18 cellular contexts compared by ENCODE assay signal in the genomic region with DNA sequence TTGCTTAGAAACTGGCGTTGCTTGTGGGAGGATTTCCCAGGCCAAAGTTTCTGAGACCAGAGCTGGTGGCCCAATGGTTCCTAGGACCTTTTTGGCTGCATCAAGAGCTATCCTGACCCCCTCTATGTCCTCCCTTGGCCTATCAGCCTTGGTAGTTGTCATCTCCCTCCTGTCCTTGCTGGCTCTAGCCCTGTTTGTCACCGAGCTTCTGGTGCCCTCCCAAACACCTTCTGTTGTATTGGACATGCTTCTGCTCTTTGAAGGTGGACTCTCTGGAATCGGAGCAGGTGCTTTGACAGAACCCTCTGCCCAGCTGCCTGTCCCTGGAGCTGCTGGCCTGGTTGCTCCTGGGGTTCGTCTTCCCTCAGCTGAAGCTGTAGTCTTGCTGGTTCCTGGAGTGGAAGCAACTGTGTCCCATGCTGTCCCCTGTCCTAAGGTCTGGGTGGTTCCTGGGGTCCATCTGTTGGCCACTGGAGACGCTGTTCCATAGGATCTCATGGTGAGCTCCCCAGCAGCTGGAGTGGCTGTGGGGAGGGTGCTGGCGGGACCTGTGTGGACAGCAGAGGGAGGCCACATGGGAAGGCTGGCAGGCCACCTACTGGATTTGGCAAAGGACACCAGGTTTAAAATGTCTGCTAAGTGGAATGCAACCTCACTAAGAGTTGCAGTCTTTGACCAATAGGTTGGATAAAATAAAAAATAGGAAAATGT. TPM values are rescaled to one million over a fixed set of nuclear protein-coding genes. Genes with fewer than 3 reads are reported as not detected.
A peak's percentile ranks its signal among the peaks of the same experiment; 100 is the strongest.
DNase-seq lines count a peak whose midpoint lies in the region; ATAC-seq and TF ChIP-seq lines count a peak whose summit lies in the region.
"Had no signal": no experiment of that assay in that cellular context is flagged by ENCODE, and none has a peak within 500 bp of the region (broad histone marks: within the 10 kb centered on the region; RNA-seq: fewer than 3 reads in every experiment).

No MANE protein-coding gene starts in this region.

- intact Hi-C loops in MCF 10A (cut with micrococcal nuclease) (no loop called here), mammary epithelial cell (cut with micrococcal nuclease) (no loop called here), OCI-LY7 (cut with micrococcal nuclease; ENCODE audit: unreplicated experiment) (no loop called here)

- H3K27ac Mint-ChIP-seq in MCF 10A (ENCODE audit: low read depth, unreplicated experiment) = peak overlapping the region; percentile 1
- no peak overlapping the region for H3K27ac Mint-ChIP-seq in HFFc6
- H3K27ac Mint-ChIP-seq in stimulated activated naive B cell treated with anti-CD40 and anti-IgM and Interleukin-4, amounts not matched to agents 10 μg/mL and 1 μg/mL and 100 μg/mL, for 72 hours = peak overlapping the region; percentile 1
- no peak overlapping the region for H3K27ac Mint-ChIP-seq in H9
- H3K27ac Mint-ChIP-seq: CD8-positive, alpha-beta T cell had no signal

- no peak overlapping the region for H2BK20ac ChIP-seq in H9 (ENCODE audit: low read depth, low read length, poor library complexity, severe bottlenecking)

- H3K9ac ChIP-seq in mammary epithelial cell (ENCODE audit: insufficient read depth, low read length) (no peak overlapping the region), H9 (ENCODE audit: extremely low read depth, insufficient read length, low read length) (no peak overlapping the region)
- H3K9ac ChIP-seq: BLaER1 had no signal

- H3K27me3 ChIP-seq in mammary epithelial cell (ENCODE audit: insufficient read depth, low read length) (no peaks in the 10 kb centered on the region), WERI-Rb-1 (ENCODE audit: insufficient read depth, low read depth, severe bottlenecking) (peaks cover 100% of the 10 kb centered on the region), H9 (ENCODE audit: insufficient read depth, low read length) (no peaks in the 10 kb centered on the region)
- H3K27me3 ChIP-seq: BLaER1 had no signal

- H3K4me1 ChIP-seq in mammary epithelial cell (ENCODE audit: insufficient read depth, low read length) = peaks cover 13% of the 10 kb centered on the region
- no peaks in the 10 kb centered on the region for H3K4me1 ChIP-seq in H9 (ENCODE audit: insufficient read depth, low read length)
- no peaks in the 10 kb centered on the region for H3K4me1 ChIP-seq in OCI-LY7 (ENCODE audit: insufficient read depth, low read length, poor library complexity, severe bottlenecking)

- in situ Hi-C loops in mammary epithelial cell (cut with MboI; ENCODE audit: low sequenced_read_pairs in 2 of 2) = loop anchor here in 1 of 2 donors (25.0 kb wide), 1 partner anchor 349 kb away; the partner anchor contains the start of gene EIF2D

- BruUV-seq in MCF 10A (replicated peaks; lab: Mats Ljungman, UMichigan) (no TSS peak), mammary epithelial cell (replicated peaks; lab: Mats Ljungman, UMichigan) (no TSS peak), OCI-LY7 (replicated peaks; lab: Mats Ljungman, UMichigan) (no TSS peak)

- no peaks in the 10 kb centered on the region for H3K79me1 ChIP-seq in H9 (ENCODE audit: insufficient read depth, low read depth, low read length, poor library complexity, severe bottlenecking)

- H4K5ac ChIP-seq in H9 (ENCODE audit: insufficient read length, low read depth, low read length) = no peak overlapping the region

- POLR2A ChIA-PET in MCF 10A (lab: Yijun Ruan, JAX) = interaction anchor here (0.9 to 3.7 kb wide), 5 partner anchors 11 to 115 kb away, joined by 3 to 29 read pairs (median 3); partner anchors contain the start of gene FCAMR
- POLR2A ChIA-PET in OCI-LY7 (lab: Charles Lee) = interaction anchor here (0.6 to 1.4 kb wide), 2 partner anchors 12 to 16 kb away, joined by 3 read pairs; no protein-coding TSS in a partner anchor

- no peak overlapping the region for H2BK5ac ChIP-seq in H9 (ENCODE audit: insufficient read length, low read length)

- DNase-seq in MCF 10A (ENCODE audit: unreplicated experiment) (no peak), mammary epithelial cell (no peak), HFFc6 (no peak), WERI-Rb-1 (peak; percentile 51), H9 (no peak), OCI-LY7 (ENCODE audit: low spot score) (no peak)
- no peak for DNase-seq in stimulated activated naive B cell treated with anti-CD40 and anti-IgM and Interleukin-4, amounts not matched to agents 10 μg/mL and 1 μg/mL and 100 μg/mL, for 72 hours
- DNase-seq: Calu3; CD8-positive, alpha-beta T cell; NCI-H1694 treated with DMSO at 0.1 percent for 48 hours; NCI-H2107; NCI-H2227 treated with DMSO at 0.1 percent for 48 hours; NCI-H510A treated with DMSO at 0.1 percent for 48 hours; NCI-H774; SIG-M5 had no signal

- no peaks in the 10 kb centered on the region for H4K20me1 ChIP-seq in mammary epithelial cell (ENCODE audit: insufficient read depth, low read length)
- no peaks in the 10 kb centered on the region for H4K20me1 ChIP-seq in H9 (ENCODE audit: control insufficient read depth, insufficient read depth, insufficient read length)
- no peaks in the 10 kb centered on the region for H4K20me1 ChIP-seq in OCI-LY7 (ENCODE audit: insufficient read depth, low read length)
- H4K20me1 ChIP-seq: BLaER1 had no signal

- H3K9me3 ChIP-seq in mammary epithelial cell (replicated peaks; ENCODE audit: insufficient read depth, low read length) (no peaks in the 10 kb centered on the region), WERI-Rb-1 (ENCODE audit: severe bottlenecking) (peaks cover 35% of the 10 kb centered on the region), H9 (ENCODE audit: control insufficient read depth, low read depth, low read length) (no peaks in the 10 kb centered on the region), OCI-LY7 (ENCODE audit: low read length) (no peaks in the 10 kb centered on the region)
- H3K9me3 ChIP-seq: BLaER1 had no signal

- no peak overlapping the region for H2BK120ac ChIP-seq in H9 (ENCODE audit: low read depth, low read length, poor library complexity, severe bottlenecking)

- H3K79me2 ChIP-seq in mammary epithelial cell (ENCODE audit: insufficient read depth, low read length) = no peaks in the 10 kb centered on the region
- no peaks in the 10 kb centered on the region for H3K79me2 ChIP-seq in H9 (ENCODE audit: insufficient read depth, low read length)
- no peaks in the 10 kb centered on the region for H3K79me2 ChIP-seq in OCI-LY7 (ENCODE audit: insufficient read depth, low read depth, low read length)

- H3K23me2 ChIP-seq in H9 (ENCODE audit: insufficient read length, low read depth, low read length, poor library complexity, severe bottlenecking) = no peaks in the 10 kb centered on the region

- H3K27me3 Mint-ChIP-seq in MCF 10A (ENCODE audit: insufficient read depth, unreplicated experiment) (no peaks in the 10 kb centered on the region), HFFc6 (ENCODE audit: insufficient read depth) (peaks cover 29% of the 10 kb centered on the region), H9 (ENCODE audit: low read depth) (peaks cover 7% of the 10 kb centered on the region)
- H3K27me3 Mint-ChIP-seq in stimulated activated naive B cell treated with anti-CD40 and anti-IgM and Interleukin-4, amounts not matched to agents 10 μg/mL and 1 μg/mL and 100 μg/mL, for 72 hours = no peaks in the 10 kb centered on the region

- H2BK15ac ChIP-seq in H9 (ENCODE audit: low read depth, low read length) = no peak overlapping the region

- peaks cover 27% of the 10 kb centered on the region for H3K4me1 Mint-ChIP-seq in MCF 10A (ENCODE audit: insufficient read depth, unreplicated experiment)
- H3K4me1 Mint-ChIP-seq in HFFc6 (ENCODE audit: low read depth) = peaks cover 10% of the 10 kb centered on the region
- H3K4me1 Mint-ChIP-seq in stimulated activated naive B cell treated with anti-CD40 and anti-IgM and Interleukin-4, amounts not matched to agents 10 μg/mL and 1 μg/mL and 100 μg/mL, for 72 hours = peaks cover 9 to 10% of the 10 kb centered on the region in 2 donors
- no peaks in the 10 kb centered on the region for H3K4me1 Mint-ChIP-seq in H9

- no peak overlapping the region for H2AK5ac ChIP-seq in H9 (ENCODE audit: insufficient read length, low read length)

- H3K4me3 ChIP-seq in mammary epithelial cell (replicated peaks in 1 of 3; ENCODE audit: insufficient read depth in 1 of 3, low read depth in 2 of 3, low read length in 3 of 3) = no peak overlapping the region
- no peak overlapping the region for H3K4me3 ChIP-seq in WERI-Rb-1 (ENCODE audit: low read depth, low read length)
- no peak overlapping the region for H3K4me3 ChIP-seq in OCI-LY7 (ENCODE audit: low read depth, low read length, poor library complexity, severe bottlenecking)
- H3K4me3 ChIP-seq: BLaER1 had no signal

- 92% methylated on average over 4 of the region's 6 CpGs for WGBS in mammary epithelial cell (ENCODE audit: low coverage, missing lambda C conversion rate)
- no CpG with 5 or more reads among the region's 6 CpGs for WGBS in H9 (ENCODE audit: extremely low coverage, insufficient read length, low lambda C conversion rate)

- H4K91ac ChIP-seq in H9 (ENCODE audit: insufficient read length, low read depth, low read length) = no peak overlapping the region

- dilution Hi-C loops in mammary epithelial cell (cut with HindIII; ENCODE audit: low sequenced_read_pairs) = loop anchor here (5.0 kb wide), 1 partner anchor 469 kb away; no protein-coding TSS in a partner anchor

- H3K4ac ChIP-seq in H9 (ENCODE audit: low read depth, low read length) = no peak overlapping the region

- H3K4me2 ChIP-seq in mammary epithelial cell (ENCODE audit: insufficient read depth, low read depth, low read length) = no peak overlapping the region
- H3K4me2 ChIP-seq in H9 (ENCODE audit: insufficient read depth, insufficient read length, low read length) = no peak overlapping the region
- no peak overlapping the region for H3K4me2 ChIP-seq in OCI-LY7 (ENCODE audit: low read length)
- H3K4me2 ChIP-seq: BLaER1 had no signal

- H2BK12ac ChIP-seq in H9 (ENCODE audit: insufficient read length, low read depth, low read length) = no peak overlapping the region

- H3K27ac ChIP-seq in mammary epithelial cell (ENCODE audit: insufficient read depth, low read depth, low read length) (no peak overlapping the region), WERI-Rb-1 (no peak overlapping the region), H9 (ENCODE audit: insufficient read length, low read depth, low read length) (no peak overlapping the region), OCI-LY7 (ENCODE audit: low read depth, low read length, poor library complexity, severe bottlenecking) (no peak overlapping the region)
- H3K27ac ChIP-seq: BLaER1 had no signal

- H3K36me3 Mint-ChIP-seq in MCF 10A (ENCODE audit: insufficient read depth, unreplicated experiment) (no peaks in the 10 kb centered on the region), HFFc6 (ENCODE audit: low read depth) (no peaks in the 10 kb centered on the region), H9 (ENCODE audit: insufficient read depth in 1 of 3, low read depth in 3 of 3) (no peaks in the 10 kb centered on the region; a peak in 1 of 7 replicates)
- H3K36me3 Mint-ChIP-seq in stimulated activated naive B cell treated with anti-CD40 and anti-IgM and Interleukin-4, amounts not matched to agents 10 μg/mL and 1 μg/mL and 100 μg/mL, for 72 hours = no peaks in the 10 kb centered on the region
- H3K36me3 Mint-ChIP-seq: CD8-positive, alpha-beta T cell had no signal

- H4K8ac ChIP-seq in H9 (replicated peaks; ENCODE audit: insufficient read length, low read depth, low read length) = no peak overlapping the region

- H3K36me3 ChIP-seq in mammary epithelial cell (ENCODE audit: insufficient read depth, low read length) (no peaks in the 10 kb centered on the region), WERI-Rb-1 (no peaks in the 10 kb centered on the region), OCI-LY7 (ENCODE audit: insufficient read depth, low read length) (no peaks in the 10 kb centered on the region)
- H3K36me3 ChIP-seq: BLaER1 had no signal

- H3T11ph ChIP-seq in H9 (ENCODE audit: low read length) = no peak overlapping the region

- no peak overlapping the region for H3K23ac ChIP-seq in H9 (ENCODE audit: insufficient read length, low read depth, low read length)

- no peak overlapping the region for H3K56ac ChIP-seq in H9 (ENCODE audit: insufficient read length, low read depth, low read length)

- CTCF ChIA-PET in MCF 10A (lab: Yijun Ruan, JAX) (interaction anchor here (0.6 to 9.4 kb wide), 15 partner anchors 10 to 348 kb away, joined by 3 to 75 read pairs (median 6); partner anchors contain the start of genes DYRK3 and FCAMR), mammary epithelial cell (lab: Charles Lee; ENCODE audit: low non-redundant PET) (no interaction called here), OCI-LY7 (lab: Charles Lee; ENCODE audit: unreplicated experiment) (no interaction called here)

- no peak overlapping the region for H3K14ac ChIP-seq in H9 (ENCODE audit: insufficient read depth, low read length)

- H3K18ac ChIP-seq in H9 (ENCODE audit: insufficient read length, low read depth, low read length) = no peak overlapping the region

- TF ChIP-seq CTCF in MCF 10A (IDR thresholded peaks at IDR 0.05; ENCODE audit: unreplicated experiment) (no peak), mammary epithelial cell (conservative IDR thresholded peaks at IDR 0.05 in 1 of 2, IDR thresholded peaks at IDR 0.05 in 1 of 2; ENCODE audit: extremely low read depth in 1 of 2, insufficient read depth in 1 of 2, low read depth in 1 of 2, low read length in 2 of 2) (no peak), HFFc6 (IDR thresholded peaks at IDR 0.05) (peak; percentile 33), WERI-Rb-1 (IDR thresholded peaks at IDR 0.05; ENCODE audit: low read depth, low read length) (peak; percentile 65), H9 (conservative IDR thresholded peaks at IDR 0.05) (no peak), OCI-LY7 (conservative IDR thresholded peaks at IDR 0.05; ENCODE audit: low read length) (no peak)

- no peaks in the 10 kb centered on the region for H3K9me3 Mint-ChIP-seq in MCF 10A (ENCODE audit: unreplicated experiment)
- no peaks in the 10 kb centered on the region for H3K9me3 Mint-ChIP-seq in HFFc6
- no peaks in the 10 kb centered on the region for H3K9me3 Mint-ChIP-seq in stimulated activated naive B cell treated with anti-CD40 and anti-IgM and Interleukin-4, amounts not matched to agents 10 μg/mL and 1 μg/mL and 100 μg/mL, for 72 hours
- no peaks in the 10 kb centered on the region for H3K9me3 Mint-ChIP-seq in H9
- H3K9me3 Mint-ChIP-seq: CD8-positive, alpha-beta T cell had no signal

- H2AFZ ChIP-seq in mammary epithelial cell (ENCODE audit: low read depth, low read length) = no peak overlapping the region
- no peak overlapping the region for H2AFZ ChIP-seq in H9 (ENCODE audit: low read length)
- no peak overlapping the region for H2AFZ ChIP-seq in OCI-LY7 (ENCODE audit: low read length)

- H3K9me2 ChIP-seq in OCI-LY7 (ENCODE audit: insufficient read depth, low read length) = no peaks in the 10 kb centered on the region

- no peak overlapping the region for H3K4me3 Mint-ChIP-seq in MCF 10A (ENCODE audit: unreplicated experiment)
- no peak overlapping the region for H3K4me3 Mint-ChIP-seq in HFFc6
- no peak overlapping the region for H3K4me3 Mint-ChIP-seq in stimulated activated naive B cell treated with anti-CD40 and anti-IgM and Interleukin-4, amounts not matched to agents 10 μg/mL and 1 μg/mL and 100 μg/mL, for 72 hours
- H3K4me3 Mint-ChIP-seq in H9 = no peak overlapping the region
- H3K4me3 Mint-ChIP-seq: CD8-positive, alpha-beta T cell had no signal

- ATAC-seq in stimulated activated naive B cell treated with anti-CD40 and anti-IgM and Interleukin-4, amounts not matched to agents 10 μg/mL and 1 μg/mL and 100 μg/mL, for 72 hours (replicated peaks) = no peak
- ATAC-seq in HG02885 (IDR thresholded peaks at IDR 0.05; ENCODE audit: poor library complexity, unreplicated experiment) = no peak
- ATAC-seq: CD8-positive, alpha-beta T cell had no signal

RNA-seq across cellular contexts. Expression of gene FCAMR, which starts 9.4 kb away (rescaled TPM):
- total RNA-seq in MCF 10A (2022) (not detected in 2 replicates), mammary epithelial cell (not detected), H9 (2021) (not detected in 2 replicates), OCI-LY7 (2022) (not detected in 2 replicates)
- not detected for polyA plus RNA-seq in mammary epithelial cell
- polyA minus RNA-seq in mammary epithelial cell = not detected
- total RNA-seq in HFFc6 (2021; fragmentation: NEBNext Ultra II Directional; extraction: Animal tissue kit (Norgen Biotek cat#: 25700)) = not detected
- not detected in 2 replicates for total RNA-seq in OCI-LY7 (2014; rRNA removed; shearing (Covaris generic))
- total RNA-seq: A172; Calu3; CD8-positive, alpha-beta T cell had no signal

RNA-seq across cellular contexts. Expression of gene PIGR, which starts 14.6 kb away (rescaled TPM):
- not detected in 2 replicates for total RNA-seq in MCF 10A (2022)
- 10 to 100 TPM in 1 of 2 donors, not detected in 1; 10.7 TPM for total RNA-seq in mammary epithelial cell
- 0.03 TPM for polyA plus RNA-seq in mammary epithelial cell
- polyA minus RNA-seq in mammary epithelial cell = 1.4 TPM
- total RNA-seq in HFFc6 (2021; fragmentation: NEBNext Ultra II Directional; extraction: Animal tissue kit (Norgen Biotek cat#: 25700)) = under 1 TPM in 2 of 6 experiments, not detected in 4; 0.14 to 0.26 TPM
- not detected in 2 replicates for total RNA-seq in H9 (2021)
- total RNA-seq in OCI-LY7 (2014; rRNA removed; shearing (Covaris generic)) = 0.03 TPM in 1 of 2 replicates, not detected in the other
- total RNA-seq in OCI-LY7 (2022) = 0.17 TPM in 1 of 2 replicates, not detected in the other
- total RNA-seq: A172; CD8-positive, alpha-beta T cell had no signal

RNA-seq across cellular contexts. Expression of gene FCMR, which starts 39.1 kb away (rescaled TPM):
- total RNA-seq in MCF 10A (2022) = 10.1 and 18.0 TPM in 2 replicates
- 1 to 10 TPM; 1.2 to 5.0 TPM for total RNA-seq in mammary epithelial cell
- polyA plus RNA-seq in mammary epithelial cell = 5.4 TPM
- polyA minus RNA-seq in mammary epithelial cell = not detected
- 1 to 10 TPM in 2 of 6 experiments, under 1 TPM in 4; 0.28 to 1.3 (median 0.67) TPM for total RNA-seq in HFFc6 (2021; fragmentation: NEBNext Ultra II Directional; extraction: Animal tissue kit (Norgen Biotek cat#: 25700))
- not detected in 2 replicates for total RNA-seq in H9 (2021)
- total RNA-seq in OCI-LY7 (2014; rRNA removed; shearing (Covaris generic)) = 3.2 and 5.2 TPM in 2 replicates
- 9.2 and 10.6 TPM in 2 replicates for total RNA-seq in OCI-LY7 (2022)

Comparison
In these comparisons a context has a peak if more than half of its experiments do, and no peak if none do; other contexts are left out.
1. H3K27ac Mint-ChIP-seq: peak in MCF 10A (single experiment) and stimulated activated naive B cell treated with anti-CD40 and anti-IgM and Interleukin-4, amounts not matched to agents 10 μg/mL and 1 μg/mL and 100 μg/mL, for 72 hours (single experiment); none in HFFc6 (single experiment) and H9 (0 of 3).
2. CTCF ChIP-seq: peak in HFFc6 (single experiment) and WERI-Rb-1 (single experiment); none in MCF 10A (single experiment), mammary epithelial cell (0 of 2), H9 (single experiment) and OCI-LY7 (single experiment).